ENCODE assay signal across 17 cellular contexts in genomic region chr20:60170116-60170515, GRCh38.
"Had no signal": no experiment of that assay in that cellular context is flagged by ENCODE, and none has a peak within 500 bp of the region (broad histone marks: within the 10 kb centered on the region; RNA-seq: fewer than 3 reads in every experiment).

No MANE protein-coding gene starts in this region.

- H2AFZ ChIP-seq: neural progenitor cell had no signal

- H3K4me3 ChIP-seq: neural progenitor cell, spleen, thoracic aorta had no signal

- H3K27ac ChIP-seq: epithelial cell of prostate, neural progenitor cell, spleen, thoracic aorta had no signal

- H3K9me3 ChIP-seq: thoracic aorta had no signal

- H3K36me3 ChIP-seq: neural progenitor cell, spleen, thoracic aorta had no signal

- H3K27me3 ChIP-seq: neural progenitor cell, spleen had no signal

- H3K4me1 ChIP-seq: neural progenitor cell, spleen had no signal

- DNase-seq: activated CD4-positive, alpha-beta memory T cell treated with anti-CD3 and anti-CD28 coated beads for 36 hours; activated CD4-positive, alpha-beta T cell treated with anti-CD3 and anti-CD28 coated beads for 1 hour; activated CD8-positive, alpha-beta memory T cell treated with anti-CD3 and anti-CD28 coated beads, Interleukin-2, amount 10 ng/mL, durations not matched to agents 7 days and 5 days; activated naive CD4-positive, alpha-beta T cell treated with anti-CD3 and anti-CD28 coated beads for 36 hours; activated naive CD8-positive, alpha-beta T cell treated with anti-CD3 and anti-CD28 coated beads, Interleukin-2, amount 50 U/mL, for 24 hours; activated T-cell treated with anti-CD3 and anti-CD28 coated beads, Interleukin-2, amount 50 U/mL, for 1 hour; dermis blood vessel endothelial cell; effector memory CD8-positive, alpha-beta T cell; foreskin melanocyte; head of caudate nucleus; kidney glomerular epithelial cell; spleen; T-helper 17 cell had no signal

- H3K9ac ChIP-seq: neural progenitor cell had no signal

- ATAC-seq: activated CD8-positive, alpha-beta memory T cell treated with anti-CD3 and anti-CD28 coated beads, Interleukin-2, amount 10 ng/mL, durations not matched to agents 7 days and 5 days; activated naive CD8-positive, alpha-beta T cell treated with anti-CD3 and anti-CD28 coated beads, Interleukin-2, amount 50 U/mL, for 24 hours; effector memory CD8-positive, alpha-beta T cell; sciatic nerve; T-helper 17 cell had no signal

- H3K4me2 ChIP-seq: neural progenitor cell had no signal
